1 cellular context compared by ENCODE assay signal in the genomic region with DNA sequence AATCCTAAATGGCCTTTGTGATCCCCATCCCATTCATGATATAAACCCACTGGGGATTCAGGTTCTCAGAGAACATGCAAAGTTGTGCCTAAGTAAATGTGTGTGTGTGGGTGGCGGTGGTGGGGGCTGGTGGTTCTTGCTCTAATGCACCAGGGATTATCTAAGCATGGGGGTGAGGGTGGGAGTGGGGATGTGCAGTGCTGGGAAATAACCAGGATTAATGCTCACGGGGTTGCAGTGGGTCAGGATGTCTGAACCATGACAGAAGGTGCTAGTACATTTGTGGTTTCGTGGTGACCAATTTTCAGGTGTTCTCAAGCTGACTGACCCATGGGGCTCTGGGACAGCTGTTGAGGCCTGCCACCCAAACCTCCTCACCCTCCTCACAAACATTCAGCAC.
A peak's percentile ranks its signal among the peaks of the same experiment; 100 is the strongest.
TF ChIP-seq lines count a peak whose summit lies in the region.

No MANE protein-coding gene starts in this region.

TF ChIP-seq in GM12878, 131 proteins besides CTCF, POLR2A, EP300 and RAD21 (continued from another document):
- TF ChIP-seq USF2 (IDR thresholded peaks at IDR 0.05; ENCODE audit: borderline replicate concordance, low read depth, low read length): no peak
- no peak for TF ChIP-seq EZH2 (IDR thresholded peaks at IDR 0.05; ENCODE audit: borderline replicate concordance, control insufficient read depth, low read depth, low read length)
- 0 out of 3 replicates have a peak, but pooled peaks have one; percentile 29 for TF ChIP-seq POU2F2 (IDR thresholded peaks at IDR 0.05; ENCODE audit: borderline replicate concordance, low read depth, low read length)
- no peak for TF ChIP-seq POLR2AphosphoS2 (IDR thresholded peaks at IDR 0.05; ENCODE audit: low read depth, low read length)
- TF ChIP-seq NKRF (conservative IDR thresholded peaks at IDR 0.05): no peak
- no peak for TF ChIP-seq ESRRA (IDR thresholded peaks at IDR 0.05; ENCODE audit: low read length)
- TF ChIP-seq KLF5 (IDR thresholded peaks at IDR 0.05; ENCODE audit: partially characterized antibody): no peak
- no peak for TF ChIP-seq MYB (IDR thresholded peaks at IDR 0.05; ENCODE audit: borderline replicate concordance, low read depth, low read length)
- TF ChIP-seq IKZF2 (IDR thresholded peaks at IDR 0.05): peak; percentile 73 to 77
- no peak for TF ChIP-seq JUNB (IDR thresholded peaks at IDR 0.05)
- TF ChIP-seq KDM1A (IDR thresholded peaks at IDR 0.05; ENCODE audit: borderline replicate concordance): no peak
- 0 out of 2 replicates have a peak, but pooled peaks have one; percentile 11 for TF ChIP-seq IRF4 (IDR thresholded peaks at IDR 0.05; ENCODE audit: low read depth, low read length)
- TF ChIP-seq NBN (IDR thresholded peaks at IDR 0.05): no peak
- TF ChIP-seq SPI1 (IDR thresholded peaks at IDR 0.05; ENCODE audit: borderline replicate concordance, insufficient read depth, low read depth, low read length): no peak
- no peak for TF ChIP-seq TAF1 (IDR thresholded peaks at IDR 0.05; ENCODE audit: borderline replicate concordance, low read depth, low read length)
- no peak for TF ChIP-seq HDGF (IDR thresholded peaks at IDR 0.05)
- TF ChIP-seq, protein P1, sequence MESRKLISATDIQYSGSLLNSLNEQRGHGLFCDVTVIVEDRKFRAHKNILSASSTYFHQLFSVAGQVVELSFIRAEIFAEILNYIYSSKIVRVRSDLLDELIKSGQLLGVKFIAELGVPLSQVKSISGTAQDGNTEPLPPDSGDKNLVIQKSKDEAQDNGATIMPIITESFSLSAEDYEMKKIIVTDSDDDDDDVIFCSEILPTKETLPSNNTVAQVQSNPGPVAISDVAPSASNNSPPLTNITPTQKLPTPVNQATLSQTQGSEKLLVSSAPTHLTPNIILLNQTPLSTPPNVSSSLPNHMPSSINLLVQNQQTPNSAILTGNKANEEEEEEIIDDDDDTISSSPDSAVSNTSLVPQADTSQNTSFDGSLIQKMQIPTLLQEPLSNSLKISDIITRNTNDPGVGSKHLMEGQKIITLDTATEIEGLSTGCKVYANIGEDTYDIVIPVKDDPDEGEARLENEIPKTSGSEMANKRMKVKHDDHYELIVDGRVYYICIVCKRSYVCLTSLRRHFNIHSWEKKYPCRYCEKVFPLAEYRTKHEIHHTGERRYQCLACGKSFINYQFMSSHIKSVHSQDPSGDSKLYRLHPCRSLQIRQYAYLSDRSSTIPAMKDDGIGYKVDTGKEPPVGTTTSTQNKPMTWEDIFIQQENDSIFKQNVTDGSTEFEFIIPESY (IDR thresholded peaks at IDR 0.05): no peak
- TF ChIP-seq CBFB (IDR thresholded peaks at IDR 0.05; ENCODE audit: low read depth): peak; percentile 62; the same call in 1 of the 2 replicates
- TF ChIP-seq TCF7 (IDR thresholded peaks at IDR 0.05; ENCODE audit: borderline replicate concordance): no peak
- no peak for TF ChIP-seq ZNF274 (IDR thresholded peaks at IDR 0.05; ENCODE audit: insufficient read depth, insufficient read length)
- TF ChIP-seq, protein P2, sequence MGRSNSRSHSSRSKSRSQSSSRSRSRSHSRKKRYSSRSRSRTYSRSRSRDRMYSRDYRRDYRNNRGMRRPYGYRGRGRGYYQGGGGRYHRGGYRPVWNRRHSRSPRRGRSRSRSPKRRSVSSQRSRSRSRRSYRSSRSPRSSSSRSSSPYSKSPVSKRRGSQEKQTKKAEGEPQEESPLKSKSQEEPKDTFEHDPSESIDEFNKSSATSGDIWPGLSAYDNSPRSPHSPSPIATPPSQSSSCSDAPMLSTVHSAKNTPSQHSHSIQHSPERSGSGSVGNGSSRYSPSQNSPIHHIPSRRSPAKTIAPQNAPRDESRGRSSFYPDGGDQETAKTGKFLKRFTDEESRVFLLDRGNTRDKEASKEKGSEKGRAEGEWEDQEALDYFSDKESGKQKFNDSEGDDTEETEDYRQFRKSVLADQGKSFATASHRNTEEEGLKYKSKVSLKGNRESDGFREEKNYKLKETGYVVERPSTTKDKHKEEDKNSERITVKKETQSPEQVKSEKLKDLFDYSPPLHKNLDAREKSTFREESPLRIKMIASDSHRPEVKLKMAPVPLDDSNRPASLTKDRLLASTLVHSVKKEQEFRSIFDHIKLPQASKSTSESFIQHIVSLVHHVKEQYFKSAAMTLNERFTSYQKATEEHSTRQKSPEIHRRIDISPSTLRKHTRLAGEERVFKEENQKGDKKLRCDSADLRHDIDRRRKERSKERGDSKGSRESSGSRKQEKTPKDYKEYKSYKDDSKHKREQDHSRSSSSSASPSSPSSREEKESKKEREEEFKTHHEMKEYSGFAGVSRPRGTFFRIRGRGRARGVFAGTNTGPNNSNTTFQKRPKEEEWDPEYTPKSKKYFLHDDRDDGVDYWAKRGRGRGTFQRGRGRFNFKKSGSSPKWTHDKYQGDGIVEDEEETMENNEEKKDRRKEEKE (IDR thresholded peaks at IDR 0.05): no peak
- no peak for TF ChIP-seq CHD2 (IDR thresholded peaks at IDR 0.05; ENCODE audit: borderline replicate concordance, low read depth, low read length)
- TF ChIP-seq PML (IDR thresholded peaks at IDR 0.05; ENCODE audit: low read length): no peak
- TF ChIP-seq SREBF2 (IDR thresholded peaks at IDR 0.05; ENCODE audit: low read length): no peak
- TF ChIP-seq SIN3A (IDR thresholded peaks at IDR 0.05; ENCODE audit: low read depth, low read length): no peak
- no peak for TF ChIP-seq CREM (IDR thresholded peaks at IDR 0.05; ENCODE audit: low read depth)
